ENCODE assay signal across 8 cellular contexts in genomic region chr2:32591669-32592463, GRCh38. TPM values are rescaled to one million over a fixed set of nuclear protein-coding genes. Genes with fewer than 3 reads are reported as not detected.
DNase-seq lines count a peak whose midpoint lies in the region; ATAC-seq, FAIRE-seq and TF ChIP-seq lines count a peak whose summit lies in the region.

No MANE protein-coding gene starts in this region.

- TF ChIP-seq CTCF in bronchial epithelial cell (IDR thresholded peaks at IDR 0.05; ENCODE audit: insufficient read depth, low read length, severe bottlenecking) (no peak), transverse colon (IDR thresholded peaks at IDR 0.05) (no peak), Calu3 (IDR thresholded peaks at IDR 0.05; ENCODE audit: unreplicated experiment) (no peak)

- H3K4me1 ChIP-seq in transverse colon = no peaks in the 10 kb centered on the region

- no peak overlapping the region for H3K4me3 Mint-ChIP-seq in Calu3 (ENCODE audit: low read depth, unreplicated experiment)

- H3K9me3 Mint-ChIP-seq in Calu3 (ENCODE audit: low read depth, unreplicated experiment) = no peaks in the 10 kb centered on the region

- H3K36me3 ChIP-seq in bronchial epithelial cell (ENCODE audit: control insufficient read depth, insufficient read depth, low read length) (no peaks in the 10 kb centered on the region), transverse colon (peaks cover 0 to 14% (median 2%) of the 10 kb centered on the region in 4 donors)

- H3K27me3 Mint-ChIP-seq in Calu3 (ENCODE audit: unreplicated experiment) = no peaks in the 10 kb centered on the region

- intact Hi-C loops in transverse colon (cut with DNase I; ENCODE audit: low total_unique reads) (no loop called here), Calu3 (cut with micrococcal nuclease; ENCODE audit: unreplicated experiment) (no loop called here)

- H3K27me3 ChIP-seq in bronchial epithelial cell (ENCODE audit: control insufficient read depth, insufficient read depth, low read length) (no peaks in the 10 kb centered on the region), transverse colon (no peaks in the 10 kb centered on the region)

- in situ Hi-C loops in KBM-7 (cut with MboI; ENCODE audit: low pct_unique_long_range_greater_than_20kb, low sequenced_read_pairs) = no loop called here
- in situ Hi-C loops in transverse colon (cut with MboI; ENCODE audit: low pct_ligation_motif_present in 1 of 4, low pct_unique_long_range_greater_than_20kb in 1 of 4, low sequenced_read_pairs in 3 of 4) = no loop called here

- CTCF ChIA-PET in Calu3 (lab: Charles Lee) = interaction anchor here (0.6 kb wide), 1 partner anchor 81 kb away, joined by 7 read pairs; no protein-coding TSS in a partner anchor

- FAIRE-seq in bronchial epithelial cell (lab: Jason Lieb, UNC) = no peak

- no TSS peak for BruUV-seq in Calu3 (replicated peaks; lab: Mats Ljungman, UMichigan)

- H3K4me3 ChIP-seq in bronchial epithelial cell (ENCODE audit: low read depth, low read length) = no peak overlapping the region
- H3K4me3 ChIP-seq in transverse colon = no peak overlapping the region

- 48 to 58% methylated on average over 3 of the region's 3 CpGs for WGBS in transverse colon (ENCODE audit: low coverage in 1 of 2), 2 donors

- no peaks in the 10 kb centered on the region for H3K4me1 Mint-ChIP-seq in Calu3 (ENCODE audit: low read depth, unreplicated experiment)

- DNase-seq in CMK (ENCODE audit: low read depth) (peak; percentile 4), KBM-7 (peak; percentile 89), bronchial epithelial cell (ENCODE audit: low read depth) (peak; percentile 30), transverse colon (no peak), DMS114 treated with DMSO at 0.1 percent for 48 hours (lab: John Stamatoyannopoulos, UW; ENCODE audit: unreplicated experiment) (no peak), NCI-H1436 treated with DMSO at 0.1 percent for 48 hours (lab: John Stamatoyannopoulos, UW) (no peak), Calu3 (no peak)

- H3K27ac Mint-ChIP-seq in Calu3 (ENCODE audit: unreplicated experiment) = no peak overlapping the region

- no peak for TF ChIP-seq EP300 in transverse colon (IDR thresholded peaks at IDR 0.05; ENCODE audit: low read depth)

- no peaks in the 10 kb centered on the region for H3K9me3 ChIP-seq in transverse colon

- no peak overlapping the region for H3K27ac ChIP-seq in transverse colon

- H3K36me3 Mint-ChIP-seq in Calu3 (ENCODE audit: insufficient read depth, unreplicated experiment) = peaks cover 10% of the 10 kb centered on the region

- ATAC-seq in GM19467 (IDR thresholded peaks at IDR 0.05; ENCODE audit: unreplicated experiment) = peak; percentile 58

- no peak for TF ChIP-seq POLR2A in transverse colon (IDR thresholded peaks at IDR 0.05)

RNA-seq across cellular contexts. Expression of gene TTC27, which starts 36.0 kb away (rescaled TPM):
- total RNA-seq in bronchial epithelial cell (15.9 and 25.3 TPM in 2 replicates), transverse colon (10 to 100 TPM in 2 of 4 donors, 1 to 10 TPM in 2; 7.1 to 20.3 (median 10.4) TPM), Calu3 (2022) (20.1 and 22.0 TPM in 2 replicates)

Comparison
In these comparisons a context has a peak if more than half of its experiments do, and no peak if none do; other contexts are left out.
1. DNase-seq: peak in CMK (single experiment), KBM-7 (single experiment) and bronchial epithelial cell (single experiment); none in transverse colon (single experiment), DMS114 treated with DMSO at 0.1 percent for 48 hours (single experiment), NCI-H1436 treated with DMSO at 0.1 percent for 48 hours (single experiment) and Calu3 (single experiment).